Comparison of ENCODE assay signal across 10 cellular contexts in the genomic region with DNA sequence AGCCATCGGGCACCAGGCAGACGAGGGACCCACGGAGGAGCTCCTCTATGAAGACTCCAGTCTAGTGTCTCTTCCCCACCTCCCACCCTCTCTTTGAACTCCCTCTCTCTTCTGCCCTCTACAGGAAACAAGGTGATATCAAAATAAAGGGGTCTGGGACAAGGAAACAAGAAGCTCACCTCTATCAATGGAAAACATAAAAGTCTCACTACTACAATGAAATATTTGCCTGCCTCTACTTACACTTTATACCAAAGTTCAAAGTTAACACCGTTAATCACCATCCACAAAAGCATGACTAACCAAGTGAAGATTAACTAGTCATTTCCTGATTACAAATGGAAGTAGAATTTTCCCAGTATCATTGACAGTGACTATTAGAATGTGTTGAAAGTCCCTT.
A peak's percentile ranks its signal among the peaks of the same experiment; 100 is the strongest.
DNase-seq lines count a peak whose midpoint lies in the region; ATAC-seq and TF ChIP-seq lines count a peak whose summit lies in the region.
"Had no signal": no experiment of that assay in that cellular context is flagged by ENCODE, and none has a peak within 500 bp of the region (broad histone marks: within the 10 kb centered on the region; RNA-seq: fewer than 3 reads in every experiment).

No MANE protein-coding gene starts in this region.

- no peaks in the 10 kb centered on the region for H3K9me3 Mint-ChIP-seq in mesothelial cell of epicardium
- H3K9me3 Mint-ChIP-seq in stimulated activated naive CD8-positive, alpha-beta T cell treated with anti-CD3 and anti-CD28 coated beads, Interleukin-15, amount 100 ng/mL, for 72 hours = no peaks in the 10 kb centered on the region

- no peaks in the 10 kb centered on the region for H3K36me3 Mint-ChIP-seq in mesothelial cell of epicardium
- peaks cover under 1% of the 10 kb centered on the region for H3K36me3 Mint-ChIP-seq in T-helper 17 cell (ENCODE audit: low read depth)

- peaks cover 52% of the 10 kb centered on the region for H3K4me1 Mint-ChIP-seq in mesothelial cell of epicardium
- no peaks in the 10 kb centered on the region for H3K4me1 Mint-ChIP-seq in T-helper 17 cell
- H3K4me1 Mint-ChIP-seq in stimulated activated naive CD8-positive, alpha-beta T cell treated with anti-CD3 and anti-CD28 coated beads, Interleukin-15, amount 100 ng/mL, for 72 hours = no peaks in the 10 kb centered on the region

- H3K79me2 ChIP-seq in Karpas-422 (ENCODE audit: low read length) = no peaks in the 10 kb centered on the region

- no peaks in the 10 kb centered on the region for H3K9me2 ChIP-seq in Karpas-422 (replicated peaks; ENCODE audit: insufficient read depth, low read length)

- H3K4me3 ChIP-seq in GM06990 (replicated peaks; ENCODE audit: low read depth, low read length) (no peak overlapping the region), Karpas-422 (ENCODE audit: low read length) (no peak overlapping the region)

- TF ChIP-seq CTCF in GM06990 (IDR thresholded peaks at IDR 0.05; ENCODE audit: insufficient read depth, low read length, poor library complexity, severe bottlenecking) (peak; percentile 39), mesothelial cell of epicardium (IDR thresholded peaks at IDR 0.05; ENCODE audit: unreplicated experiment) (no peak)

- no peak overlapping the region for H3K4me3 Mint-ChIP-seq in mesothelial cell of epicardium
- H3K4me3 Mint-ChIP-seq in T-helper 17 cell = no peak overlapping the region
- no peak overlapping the region for H3K4me3 Mint-ChIP-seq in stimulated activated naive CD8-positive, alpha-beta T cell treated with anti-CD3 and anti-CD28 coated beads, Interleukin-15, amount 100 ng/mL, for 72 hours

- no peak overlapping the region for H3K4me2 ChIP-seq in Karpas-422 (ENCODE audit: low read depth, low read length, poor library complexity, severe bottlenecking)

- ATAC-seq in T-helper 17 cell (no peak), HG02759 (IDR thresholded peaks at IDR 0.05; ENCODE audit: unreplicated experiment) (no peak)
- no peak for ATAC-seq in stimulated activated naive CD8-positive, alpha-beta T cell treated with anti-CD3 and anti-CD28 coated beads, Interleukin-15, amount 100 ng/mL, for 72 hours

- DNase-seq in GM06990 (ENCODE audit: extremely low read depth, insufficient read length) = no peak
- peak; percentile 70 for DNase-seq in Karpas-422
- peak; percentile 34 for DNase-seq in amniotic epithelial cell (ENCODE audit: low read depth)
- DNase-seq in mesothelial cell of epicardium (ENCODE audit: low spot score in 2 of 2, unreplicated experiment in 2 of 2) = no peak
- DNase-seq in activated gamma-delta T cell treated with Interleukin-2 at 50 U/mL for 16 hours = no peak
- DNase-seq in T-helper 17 cell = no peak
- no peak for DNase-seq in stimulated activated naive CD8-positive, alpha-beta T cell treated with anti-CD3 and anti-CD28 coated beads, Interleukin-15, amount 100 ng/mL, for 72 hours
- DNase-seq: retina, substantia nigra had no signal

- H3K36me3 ChIP-seq in GM06990 (ENCODE audit: control insufficient read depth, insufficient read depth, low read length) (no peaks in the 10 kb centered on the region), Karpas-422 (ENCODE audit: insufficient read depth, low read length) (no peaks in the 10 kb centered on the region)

- no peak overlapping the region for H3K27ac ChIP-seq in Karpas-422 (ENCODE audit: low read length)

- H3K27me3 Mint-ChIP-seq in mesothelial cell of epicardium (ENCODE audit: low read depth) (no peaks in the 10 kb centered on the region), T-helper 17 cell (peaks cover 11% of the 10 kb centered on the region)
- peaks cover under 1% of the 10 kb centered on the region for H3K27me3 Mint-ChIP-seq in stimulated activated naive CD8-positive, alpha-beta T cell treated with anti-CD3 and anti-CD28 coated beads, Interleukin-15, amount 100 ng/mL, for 72 hours

- H3K27me3 ChIP-seq in GM06990 (replicated peaks; ENCODE audit: control insufficient read depth, insufficient read depth, low read length) = no peaks in the 10 kb centered on the region
- no peaks in the 10 kb centered on the region for H3K27me3 ChIP-seq in Karpas-422 (ENCODE audit: low read length)

- no peaks in the 10 kb centered on the region for H3K4me1 ChIP-seq in Karpas-422 (ENCODE audit: low read length)

- H3K9me3 ChIP-seq in Karpas-422 (ENCODE audit: low read length) = no peaks in the 10 kb centered on the region
- no peaks in the 10 kb centered on the region for H3K9me3 ChIP-seq in T-helper 17 cell (ENCODE audit: control insufficient read depth, low read length, poor library complexity, severe bottlenecking)

- H4K20me1 ChIP-seq in Karpas-422 (ENCODE audit: insufficient read depth, low read depth, low read length) = no peaks in the 10 kb centered on the region

- H3K27ac Mint-ChIP-seq in mesothelial cell of epicardium (peak overlapping the region; percentile 24), T-helper 17 cell (no peak overlapping the region)
- no peak overlapping the region for H3K27ac Mint-ChIP-seq in stimulated activated naive CD8-positive, alpha-beta T cell treated with anti-CD3 and anti-CD28 coated beads, Interleukin-15, amount 100 ng/mL, for 72 hours

- H3K9ac ChIP-seq in Karpas-422 (ENCODE audit: low read length) = no peak overlapping the region

- H2AFZ ChIP-seq in Karpas-422 (ENCODE audit: low read length) = no peak overlapping the region

Comparison
In these comparisons a context has a peak if more than half of its experiments do, and no peak if none do; other contexts are left out.
1. DNase-seq: peak in Karpas-422 (single experiment) and amniotic epithelial cell (single experiment); none in GM06990 (single experiment), mesothelial cell of epicardium (0 of 2), activated gamma-delta T cell treated with Interleukin-2 at 50 U/mL for 16 hours (single experiment), T-helper 17 cell (0 of 3) and stimulated activated naive CD8-positive, alpha-beta T cell treated with anti-CD3 and anti-CD28 coated beads, Interleukin-15, amount 100 ng/mL, for 72 hours (0 of 2).